ENCODE assay signal across 11 cellular contexts in genomic region chr3:114308377-114308776, GRCh38. TPM values are rescaled to one million over a fixed set of nuclear protein-coding genes. Genes with fewer than 3 reads are reported as not detected.
DNase-seq lines count a peak whose midpoint lies in the region; ATAC-seq and TF ChIP-seq lines count a peak whose summit lies in the region.
"Had no signal": no experiment of that assay in that cellular context is flagged by ENCODE, and none has a peak within 500 bp of the region (broad histone marks: within the 10 kb centered on the region; RNA-seq: fewer than 3 reads in every experiment).

No MANE protein-coding gene starts in this region.

- ATAC-seq in GM19035 (IDR thresholded peaks at IDR 0.05; ENCODE audit: unreplicated experiment) = peak; percentile 16
- ATAC-seq in GM21737 (IDR thresholded peaks at IDR 0.05; ENCODE audit: unreplicated experiment) = peak; percentile 22
- ATAC-seq in HG03520 (IDR thresholded peaks at IDR 0.05; ENCODE audit: unreplicated experiment) = peak; percentile 8
- ATAC-seq in naive B cell (ENCODE audit: low read depth in 2 of 2) = peak in 1 of 2 donors; percentile 3

- H3K36me3 Mint-ChIP-seq in naive B cell = peaks cover 7 to 9% of the 10 kb centered on the region in 2 donors
- no peaks in the 10 kb centered on the region for H3K36me3 Mint-ChIP-seq in type B pancreatic cell

- H3K9me3 ChIP-seq in osteoblast (ENCODE audit: low read depth, low read length) = no peaks in the 10 kb centered on the region
- H3K9me3 ChIP-seq: right atrium auricular region had no signal

- H3K4me3 Mint-ChIP-seq in naive B cell (peak overlapping the region in 5 of 8 donors; percentile 12 to 57 (median 41)), type B pancreatic cell (no peak overlapping the region)

- no peaks in the 10 kb centered on the region for H3K9me3 Mint-ChIP-seq in naive B cell
- H3K9me3 Mint-ChIP-seq in type B pancreatic cell = no peaks in the 10 kb centered on the region

- H3K4me2 ChIP-seq in osteoblast (ENCODE audit: insufficient read depth, low read length) = no peak overlapping the region
- H3K4me2 ChIP-seq: PC-9 had no signal

- no peak overlapping the region for H3K4me3 ChIP-seq in osteoblast (ENCODE audit: insufficient read depth, low read length)
- H3K4me3 ChIP-seq: PC-9, right atrium auricular region had no signal

- DNase-seq in naive B cell (no peak), DMS114 treated with DMSO at 0.1 percent for 48 hours (lab: John Stamatoyannopoulos, UW; ENCODE audit: unreplicated experiment) (no peak), type B pancreatic cell (ENCODE audit: extremely low spot score, unreplicated experiment) (no peak), osteoblast (ENCODE audit: insufficient read length, low spot score, missing footprints) (no peak)
- DNase-seq: DMS79 treated with DMSO at 0.1 percent for 48 hours, NCI-H1436, PC-9 had no signal

- TF ChIP-seq CTCF in type B pancreatic cell (conservative IDR thresholded peaks at IDR 0.05) (no peak), osteoblast (IDR thresholded peaks at IDR 0.05; ENCODE audit: extremely low read depth, low read depth, low read length) (no peak)

- H3K27me3 ChIP-seq in osteoblast (ENCODE audit: insufficient read depth, low read length) = peaks cover 9% of the 10 kb centered on the region
- H3K27me3 ChIP-seq: right atrium auricular region had no signal

- H3K27ac Mint-ChIP-seq in naive B cell (peak overlapping the region; percentile 4 to 94 (median 88)), type B pancreatic cell (no peak overlapping the region)

- H2AFZ ChIP-seq in osteoblast (ENCODE audit: low read length) = no peak overlapping the region
- H2AFZ ChIP-seq: PC-9 had no signal

- H3K36me3 ChIP-seq in osteoblast (ENCODE audit: insufficient read depth, low read length) = no peaks in the 10 kb centered on the region
- H3K36me3 ChIP-seq: right atrium auricular region had no signal

- no peaks in the 10 kb centered on the region for H3K4me1 ChIP-seq in osteoblast (ENCODE audit: insufficient read depth, low read length)
- H3K4me1 ChIP-seq: right atrium auricular region had no signal

- H3K27me3 Mint-ChIP-seq in naive B cell = peaks cover 0 to 17% (median 0%) of the 10 kb centered on the region in 3 donors
- peaks cover 7% of the 10 kb centered on the region for H3K27me3 Mint-ChIP-seq in type B pancreatic cell

- no peaks in the 10 kb centered on the region for H4K20me1 ChIP-seq in osteoblast (ENCODE audit: insufficient read depth, low read length)

- H3K4me1 Mint-ChIP-seq in naive B cell (peaks cover 19 to 26% (median 24%) of the 10 kb centered on the region in 3 donors), type B pancreatic cell (ENCODE audit: unreplicated experiment) (no peaks in the 10 kb centered on the region)

- no peaks in the 10 kb centered on the region for H3K79me2 ChIP-seq in osteoblast (ENCODE audit: insufficient read depth, low read length)

- H3K27ac ChIP-seq in osteoblast (ENCODE audit: low read depth, low read length) = no peak overlapping the region
- H3K27ac ChIP-seq: PC-9, right atrium auricular region had no signal

RNA-seq across cellular contexts. Expression of gene TIGIT, which starts 14.5 kb away (rescaled TPM):
- 1 to 10 TPM in 3 of 6 donors, under 1 TPM in 3; 0.49 to 2.1 (median 0.92) TPM for polyA plus RNA-seq in naive B cell (ENCODE audit: low read depth in 6 of 6)
- total RNA-seq in type B pancreatic cell (ENCODE audit: low replicate concordance) (not detected in 2 replicates), osteoblast (not detected in 2 replicates)
- total RNA-seq: PC-9 had no signal
